In the genomic region with DNA sequence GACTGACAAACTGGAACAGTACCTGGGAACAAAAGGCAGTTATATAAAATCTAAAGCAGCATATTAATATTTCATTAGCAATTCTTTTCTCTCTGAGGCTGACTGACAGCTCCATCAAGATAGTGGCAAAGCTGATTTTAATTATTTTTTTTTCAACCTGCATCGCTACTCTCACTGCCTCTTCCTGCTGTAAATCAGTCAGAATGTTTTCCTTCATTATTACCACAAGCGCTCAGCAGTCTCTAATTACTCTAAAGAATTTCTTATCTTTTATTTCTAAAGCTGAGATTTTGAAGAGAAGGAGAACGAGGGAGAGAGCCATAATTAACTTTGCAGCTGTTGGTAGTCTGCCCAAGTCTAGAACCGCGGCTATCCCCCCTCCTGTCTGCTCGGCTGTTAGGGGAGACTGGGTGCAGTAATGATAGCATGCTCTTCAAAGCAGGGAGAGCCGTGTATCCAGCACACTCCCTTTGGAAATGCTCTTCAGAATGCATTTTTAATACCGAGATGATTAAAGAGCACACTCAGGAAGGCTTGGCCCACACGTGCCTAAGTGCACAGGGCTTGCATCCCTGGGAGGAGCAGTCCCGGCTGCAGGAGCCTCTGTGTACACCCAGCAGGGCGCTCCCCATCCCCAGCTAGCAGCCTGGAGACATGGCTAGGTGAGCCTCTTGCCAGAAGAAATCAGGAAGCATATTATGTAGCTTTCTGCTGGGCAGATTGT, we compare ENCODE assay signal across 13 cellular contexts.
DNase-seq lines count a peak whose midpoint lies in the region; ATAC-seq and TF ChIP-seq lines count a peak whose summit lies in the region.
"Had no signal": no experiment of that assay in that cellular context is flagged by ENCODE, and none has a peak within 500 bp of the region (broad histone marks: within the 10 kb centered on the region; RNA-seq: fewer than 3 reads in every experiment).

No MANE protein-coding gene starts in this region.

- no peaks in the 10 kb centered on the region for H3K9me2 ChIP-seq in hepatocyte (replicated peaks; ENCODE audit: insufficient read depth)

- no peak overlapping the region for H3K4me3 Mint-ChIP-seq in activated naive CD8-positive, alpha-beta T cell treated with anti-CD3 and anti-CD28 coated beads, Interleukin-2, amount 50 U/mL, for 24 hours

- peak; percentile 80 for DNase-seq in NCI-H1105 treated with DMSO at 0.1 percent for 48 hours (lab: John Stamatoyannopoulos, UW)
- DNase-seq in hepatocyte (ENCODE audit: low spot score), result no peak
- DNase-seq in MG63, result no peak
- no peak for DNase-seq in medulla oblongata (ENCODE audit: extremely low spot score)
- DNase-seq in activated naive CD8-positive, alpha-beta T cell treated with anti-CD3 and anti-CD28 coated beads, Interleukin-2, amount 50 U/mL, for 24 hours, result no peak
- DNase-seq: activated T-cell treated with anti-CD3 and anti-CD28 coated beads, Interleukin-2, amount 50 U/mL, for 48 hours; DND-41; GM23248; SW 1271; tibial artery had no signal

- no peaks in the 10 kb centered on the region for H3K36me3 Mint-ChIP-seq in activated naive CD8-positive, alpha-beta T cell treated with anti-CD3 and anti-CD28 coated beads, Interleukin-2, amount 50 U/mL, for 24 hours (ENCODE audit: low read depth)

- H3K4me2 ChIP-seq in hepatocyte, result peak overlapping the region; percentile 53

- H3K36me3 ChIP-seq in hepatocyte (replicated peaks; ENCODE audit: insufficient read depth, low read depth) (no peaks in the 10 kb centered on the region), MG63 (no peaks in the 10 kb centered on the region)
- H3K36me3 ChIP-seq: tibial artery had no signal

- no peak overlapping the region for H3K27ac ChIP-seq in hepatocyte
- H3K27ac ChIP-seq: GM23248, tibial artery had no signal

- H3K4me3 ChIP-seq in hepatocyte (no peak overlapping the region), MG63 (no peak overlapping the region)
- H3K4me3 ChIP-seq: GM23248, tibial artery had no signal

- peak; percentile 7 for ATAC-seq in GM18861 (IDR thresholded peaks at IDR 0.05; ENCODE audit: unreplicated experiment)
- ATAC-seq in HG02610 (IDR thresholded peaks at IDR 0.05; ENCODE audit: unreplicated experiment), result peak; percentile 10
- no peak for ATAC-seq in GM18520 (IDR thresholded peaks at IDR 0.05; ENCODE audit: unreplicated experiment)
- ATAC-seq in activated naive CD8-positive, alpha-beta T cell treated with anti-CD3 and anti-CD28 coated beads, Interleukin-2, amount 50 U/mL, for 24 hours, result no peak

- no peaks in the 10 kb centered on the region for H3K4me1 Mint-ChIP-seq in activated naive CD8-positive, alpha-beta T cell treated with anti-CD3 and anti-CD28 coated beads, Interleukin-2, amount 50 U/mL, for 24 hours

- H3K27me3 ChIP-seq in hepatocyte (no peaks in the 10 kb centered on the region), MG63 (no peaks in the 10 kb centered on the region)

- no peaks in the 10 kb centered on the region for H3K4me1 ChIP-seq in hepatocyte (ENCODE audit: insufficient read depth)
- H3K4me1 ChIP-seq: tibial artery had no signal

- 35% methylated on average over 11 of the region's 11 CpGs for WGBS in hepatocyte (ENCODE audit: low lambda C conversion rate, missing lambda C conversion rate)

- H3K27ac Mint-ChIP-seq in activated naive CD8-positive, alpha-beta T cell treated with anti-CD3 and anti-CD28 coated beads, Interleukin-2, amount 50 U/mL, for 24 hours, result no peak overlapping the region

- H3K27me3 Mint-ChIP-seq in activated naive CD8-positive, alpha-beta T cell treated with anti-CD3 and anti-CD28 coated beads, Interleukin-2, amount 50 U/mL, for 24 hours, result peaks cover 3% of the 10 kb centered on the region

- no peaks in the 10 kb centered on the region for H3K9me3 ChIP-seq in hepatocyte (ENCODE audit: low read depth)
- no peaks in the 10 kb centered on the region for H3K9me3 ChIP-seq in MG63
- H3K9me3 ChIP-seq: tibial artery had no signal

- H3K79me2 ChIP-seq in hepatocyte, result no peaks in the 10 kb centered on the region

- TF ChIP-seq CTCF in hepatocyte (IDR thresholded peaks at IDR 0.05; ENCODE audit: poor library complexity), result no peak

- H4K20me1 ChIP-seq in hepatocyte (ENCODE audit: insufficient read depth, poor library complexity, severe bottlenecking), result no peaks in the 10 kb centered on the region

- no peaks in the 10 kb centered on the region for H3K9me3 Mint-ChIP-seq in activated naive CD8-positive, alpha-beta T cell treated with anti-CD3 and anti-CD28 coated beads, Interleukin-2, amount 50 U/mL, for 24 hours

- no peak overlapping the region for H2AFZ ChIP-seq in hepatocyte
- H2AFZ ChIP-seq: GM23248 had no signal

Comparison
In these comparisons a context has a peak if more than half of its experiments do, and no peak if none do; other contexts are left out.
1. ATAC-seq: peak in GM18861 (single experiment) and HG02610 (single experiment); none in GM18520 (single experiment) and activated naive CD8-positive, alpha-beta T cell treated with anti-CD3 and anti-CD28 coated beads, Interleukin-2, amount 50 U/mL, for 24 hours (single experiment).